ENCODE assay signal across 1 cellular context in genomic region chr12:46921754-46922113, GRCh38.
TF ChIP-seq lines count a peak whose summit lies in the region.

No MANE protein-coding gene starts in this region.

TF ChIP-seq in HepG2, 621 proteins besides CTCF, POLR2A, EP300 and RAD21 (continued from another document and continues in another):
- TF ChIP-seq ZNF441 (CRISPR knock-in tag; IDR thresholded peaks at IDR 0.05; ENCODE audit: borderline replicate concordance) = no peak
- TF ChIP-seq MTA1 (CRISPR knock-in tag; IDR thresholded peaks at IDR 0.05; ENCODE audit: borderline replicate concordance) = no peak
- no peak for TF ChIP-seq HBP1 (CRISPR knock-in tag; IDR thresholded peaks at IDR 0.05; ENCODE audit: low read depth)
- TF ChIP-seq LCORL (IDR thresholded peaks at IDR 0.05) = no peak
- TF ChIP-seq LCORL (CRISPR knock-in tag; IDR thresholded peaks at IDR 0.05) = peak; percentile 27; the same call in 1 of the 2 replicates
- peak; percentile 67 for TF ChIP-seq TFAP4 (IDR thresholded peaks at IDR 0.05; ENCODE audit: borderline replicate concordance, low read depth)
- no peak for TF ChIP-seq CREB1 (IDR thresholded peaks at IDR 0.05)
- TF ChIP-seq CREB1 (CRISPR knock-in tag; IDR thresholded peaks at IDR 0.05) = peak; percentile 33; the same call in 1 of the 2 replicates
- no peak for TF ChIP-seq SMAD9 (CRISPR knock-in tag; IDR thresholded peaks at IDR 0.05)
- TF ChIP-seq TCF12 (IDR thresholded peaks at IDR 0.05) = no peak
- TF ChIP-seq TCF12 (CRISPR knock-in tag; IDR thresholded peaks at IDR 0.05) = no peak
- TF ChIP-seq ZNF614 (CRISPR knock-in tag; IDR thresholded peaks at IDR 0.05; ENCODE audit: borderline replicate concordance) = peak; percentile 77; the same call in 1 of the 2 replicates
- no peak for TF ChIP-seq ZNF407 (CRISPR knock-in tag; IDR thresholded peaks at IDR 0.05; ENCODE audit: not compliant biosample characterization)
- TF ChIP-seq ZNF713 (CRISPR knock-in tag; IDR thresholded peaks at IDR 0.05) = no peak
- peak; percentile 14; the same call in 1 of the 2 replicates for TF ChIP-seq HDAC2 (CRISPR knock-in tag; IDR thresholded peaks at IDR 0.05)
- peak; percentile 78 for TF ChIP-seq GATAD2A (CRISPR knock-in tag; IDR thresholded peaks at IDR 0.05)
- TF ChIP-seq ZNF710 (CRISPR knock-in tag; IDR thresholded peaks at IDR 0.05; ENCODE audit: borderline replicate concordance) = no peak
- no peak for TF ChIP-seq FOXP1 (IDR thresholded peaks at IDR 0.05)
- 0 out of 2 replicates have a peak, but pooled peaks have one; percentile 7 for TF ChIP-seq FOXP1 (CRISPR knock-in tag; IDR thresholded peaks at IDR 0.05)
- TF ChIP-seq ATF4 (CRISPR knock-in tag; IDR thresholded peaks at IDR 0.05) = peak in 1 of 2 experiments; percentile 62; a peak in 1 of 4 replicates
- no peak for TF ChIP-seq NFAT5 (CRISPR knock-in tag; IDR thresholded peaks at IDR 0.05)
- TF ChIP-seq ZNF318 (CRISPR knock-in tag; IDR thresholded peaks at IDR 0.05) = no peak
